In the genomic region with DNA sequence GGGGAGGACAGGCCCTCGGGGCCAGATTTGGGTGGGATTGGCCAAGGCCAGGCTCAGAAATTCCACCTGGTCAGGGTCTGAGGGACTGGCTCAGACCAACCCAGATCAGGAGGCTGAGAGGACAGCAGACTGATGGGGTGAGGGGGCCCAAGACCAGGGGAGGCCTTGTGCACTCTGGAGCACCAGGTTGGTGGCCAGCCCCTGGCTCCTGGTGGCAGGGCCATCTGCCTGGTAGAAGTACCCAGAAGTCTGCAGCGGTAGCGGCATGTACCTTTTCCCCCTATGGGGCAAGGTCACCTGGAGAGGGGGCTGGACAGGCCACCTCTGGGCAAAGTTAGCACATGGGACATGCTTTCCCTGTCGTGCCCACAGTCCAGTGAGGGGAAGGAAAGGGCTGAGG, we compare ENCODE assay signal across 25 cellular contexts.
"Had no signal": no experiment of that assay in that cellular context is flagged by ENCODE, and none has a peak within 500 bp of the region (broad histone marks: within the 10 kb centered on the region; RNA-seq: fewer than 3 reads in every experiment).

No MANE protein-coding gene starts in this region.

- H3K4me3 Mint-ChIP-seq: activated B cell treated with CpG ODN at 0.5 μM for 24 hours; activated CD4-positive, alpha-beta memory T cell treated with anti-CD3 and anti-CD28 coated beads for 36 hours; activated CD4-positive, alpha-beta T cell treated with anti-CD3 and anti-CD28 coated beads, Interleukin-2, amount 10 ng/mL, durations not matched to agents 7 days and 5 days; activated naive CD8-positive, alpha-beta T cell treated with anti-CD3 and anti-CD28 coated beads, Interleukin-2, amount 50 U/mL, for 24 hours; activated T-cell treated with anti-CD3 and anti-CD28 coated beads, Interleukin-2, amount 50 U/mL, for 4 hours; T-helper 1 cell treated with Interleukin-12 subunit alpha and Interleukin-12 subunit beta and Interleukin-4 antibody, amounts not matched to agents 30 μg/mL and 1 μg/mL, for 36 hours had no signal

- H3K9me3 Mint-ChIP-seq: activated B cell treated with CpG ODN at 0.5 μM for 24 hours; activated CD4-positive, alpha-beta memory T cell treated with anti-CD3 and anti-CD28 coated beads for 36 hours; activated CD4-positive, alpha-beta T cell treated with anti-CD3 and anti-CD28 coated beads, Interleukin-2, amount 10 ng/mL, durations not matched to agents 7 days and 5 days; activated naive CD4-positive, alpha-beta T cell treated with anti-CD3 and anti-CD28 coated beads, Interleukin-2, amount 50 U/mL, for 72 hours; activated naive CD8-positive, alpha-beta T cell treated with anti-CD3 and anti-CD28 coated beads, Interleukin-2, amount 50 U/mL, for 24 hours; activated T-cell treated with anti-CD3 and anti-CD28 coated beads, Interleukin-2, amount 50 U/mL, for 4 hours; T-helper 1 cell treated with Interleukin-12 subunit alpha and Interleukin-12 subunit beta and Interleukin-4 antibody, amounts not matched to agents 30 μg/mL and 1 μg/mL, for 36 hours had no signal

- H3K9ac ChIP-seq: KMS-11 had no signal

- ATAC-seq: activated naive CD4-positive, alpha-beta T cell treated with anti-CD3 and anti-CD28 coated beads, Interleukin-2, amount 50 U/mL, for 72 hours; activated naive CD8-positive, alpha-beta T cell treated with anti-CD3 and anti-CD28 coated beads, Interleukin-2, amount 50 U/mL, for 24 hours; activated T-cell treated with anti-CD3 and anti-CD28 coated beads, Interleukin-2, amount 50 U/mL, for 4 hours; body of pancreas; Right ventricle myocardium inferior had no signal

- H3K36me3 Mint-ChIP-seq: activated CD4-positive, alpha-beta memory T cell treated with anti-CD3 and anti-CD28 coated beads for 36 hours; activated naive CD4-positive, alpha-beta T cell treated with anti-CD3 and anti-CD28 coated beads, Interleukin-2, amount 50 U/mL, for 72 hours had no signal

- DNase-seq: activated B cell treated with CpG ODN at 0.5 μM for 24 hours; activated CD4-positive, alpha-beta memory T cell treated with anti-CD3 and anti-CD28 coated beads for 36 hours; activated CD4-positive, alpha-beta T cell treated with anti-CD3 and anti-CD28 coated beads, Interleukin-2, amount 10 ng/mL, durations not matched to agents 7 days and 5 days; activated CD8-positive, alpha-beta memory T cell treated with anti-CD3 and anti-CD28 coated beads for 24 hours; activated naive CD4-positive, alpha-beta T cell treated with Interleukin-2 at 50 U/mL for 16 hours; activated naive CD8-positive, alpha-beta T cell treated with anti-CD3 and anti-CD28 coated beads, Interleukin-2, amount 50 U/mL, for 24 hours; activated T-cell treated with anti-CD3 and anti-CD28 coated beads, Interleukin-2, amount 50 U/mL, for 4 hours; amniotic stem cell; body of pancreas; NCI-H1092 treated with DMSO at 0.1 percent for 48 hours; NCI-H1417 treated with DMSO at 0.1 percent for 48 hours; NCI-H1694; NCI-H2029; NCI-H2107; NCI-H345; NCI-H510A; NCI-H526 treated with DMSO at 0.1 percent for 48 hours; RPMI8226; T-helper 9 cell had no signal

- H3K4me2 ChIP-seq: KMS-11 had no signal

- H3K9me3 ChIP-seq: ascending aorta, body of pancreas, SJCRH30 had no signal

- H3K4me3 ChIP-seq: ascending aorta, body of pancreas, SJCRH30 had no signal

- H3K4me1 Mint-ChIP-seq: activated B cell treated with CpG ODN at 0.5 μM for 24 hours; activated CD4-positive, alpha-beta T cell treated with anti-CD3 and anti-CD28 coated beads, Interleukin-2, amount 10 ng/mL, durations not matched to agents 7 days and 5 days; activated naive CD8-positive, alpha-beta T cell treated with anti-CD3 and anti-CD28 coated beads, Interleukin-2, amount 50 U/mL, for 24 hours had no signal

- H3K27me3 Mint-ChIP-seq: activated B cell treated with CpG ODN at 0.5 μM for 24 hours; activated CD4-positive, alpha-beta T cell treated with anti-CD3 and anti-CD28 coated beads, Interleukin-2, amount 10 ng/mL, durations not matched to agents 7 days and 5 days had no signal

- H3K4me1 ChIP-seq: ascending aorta, body of pancreas had no signal

- H3K27ac Mint-ChIP-seq: activated B cell treated with CpG ODN at 0.5 μM for 24 hours; activated CD4-positive, alpha-beta memory T cell treated with anti-CD3 and anti-CD28 coated beads for 36 hours; activated CD4-positive, alpha-beta T cell treated with anti-CD3 and anti-CD28 coated beads, Interleukin-2, amount 10 ng/mL, durations not matched to agents 7 days and 5 days; activated naive CD4-positive, alpha-beta T cell treated with anti-CD3 and anti-CD28 coated beads, Interleukin-2, amount 50 U/mL, for 72 hours; activated naive CD8-positive, alpha-beta T cell treated with anti-CD3 and anti-CD28 coated beads, Interleukin-2, amount 50 U/mL, for 24 hours; T-helper 1 cell treated with Interleukin-12 subunit alpha and Interleukin-12 subunit beta and Interleukin-4 antibody, amounts not matched to agents 30 μg/mL and 1 μg/mL, for 36 hours had no signal

- H3K36me3 ChIP-seq: ascending aorta, SJCRH30 had no signal

- H3K27ac ChIP-seq: ascending aorta, body of pancreas, KMS-11, SJCRH30 had no signal

- H3K27me3 ChIP-seq: ascending aorta, body of pancreas, SJCRH30 had no signal
